Comparison of ENCODE assay signal across 1 cellular context in the genomic region with DNA sequence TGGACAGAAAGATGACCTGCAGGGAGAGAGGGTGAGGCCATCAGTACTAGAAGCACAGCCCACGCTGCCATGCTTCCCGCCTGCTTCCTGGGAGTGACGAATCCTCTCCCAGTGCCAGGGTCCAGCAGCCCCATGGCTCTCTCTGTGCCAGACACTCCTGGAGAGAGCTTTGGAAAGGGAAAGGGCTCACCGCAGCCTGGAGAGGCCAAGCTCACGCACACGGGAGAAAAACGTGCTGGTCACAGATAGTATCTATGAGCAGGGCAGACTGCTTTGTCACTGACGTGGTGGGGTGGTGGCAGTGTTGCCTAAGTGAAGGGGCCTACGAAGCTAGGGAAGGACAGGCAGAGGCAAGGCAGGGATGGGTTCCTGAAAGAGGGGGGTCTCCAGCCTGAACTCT.
A peak's percentile ranks its signal among the peaks of the same experiment; 100 is the strongest.
TF ChIP-seq lines count a peak whose summit lies in the region.

No MANE protein-coding gene starts in this region.

TF ChIP-seq in K562, 482 proteins besides CTCF, POLR2A, EP300 and RAD21 (continued from another document and continues in another):
- TF ChIP-seq, protein P1, sequence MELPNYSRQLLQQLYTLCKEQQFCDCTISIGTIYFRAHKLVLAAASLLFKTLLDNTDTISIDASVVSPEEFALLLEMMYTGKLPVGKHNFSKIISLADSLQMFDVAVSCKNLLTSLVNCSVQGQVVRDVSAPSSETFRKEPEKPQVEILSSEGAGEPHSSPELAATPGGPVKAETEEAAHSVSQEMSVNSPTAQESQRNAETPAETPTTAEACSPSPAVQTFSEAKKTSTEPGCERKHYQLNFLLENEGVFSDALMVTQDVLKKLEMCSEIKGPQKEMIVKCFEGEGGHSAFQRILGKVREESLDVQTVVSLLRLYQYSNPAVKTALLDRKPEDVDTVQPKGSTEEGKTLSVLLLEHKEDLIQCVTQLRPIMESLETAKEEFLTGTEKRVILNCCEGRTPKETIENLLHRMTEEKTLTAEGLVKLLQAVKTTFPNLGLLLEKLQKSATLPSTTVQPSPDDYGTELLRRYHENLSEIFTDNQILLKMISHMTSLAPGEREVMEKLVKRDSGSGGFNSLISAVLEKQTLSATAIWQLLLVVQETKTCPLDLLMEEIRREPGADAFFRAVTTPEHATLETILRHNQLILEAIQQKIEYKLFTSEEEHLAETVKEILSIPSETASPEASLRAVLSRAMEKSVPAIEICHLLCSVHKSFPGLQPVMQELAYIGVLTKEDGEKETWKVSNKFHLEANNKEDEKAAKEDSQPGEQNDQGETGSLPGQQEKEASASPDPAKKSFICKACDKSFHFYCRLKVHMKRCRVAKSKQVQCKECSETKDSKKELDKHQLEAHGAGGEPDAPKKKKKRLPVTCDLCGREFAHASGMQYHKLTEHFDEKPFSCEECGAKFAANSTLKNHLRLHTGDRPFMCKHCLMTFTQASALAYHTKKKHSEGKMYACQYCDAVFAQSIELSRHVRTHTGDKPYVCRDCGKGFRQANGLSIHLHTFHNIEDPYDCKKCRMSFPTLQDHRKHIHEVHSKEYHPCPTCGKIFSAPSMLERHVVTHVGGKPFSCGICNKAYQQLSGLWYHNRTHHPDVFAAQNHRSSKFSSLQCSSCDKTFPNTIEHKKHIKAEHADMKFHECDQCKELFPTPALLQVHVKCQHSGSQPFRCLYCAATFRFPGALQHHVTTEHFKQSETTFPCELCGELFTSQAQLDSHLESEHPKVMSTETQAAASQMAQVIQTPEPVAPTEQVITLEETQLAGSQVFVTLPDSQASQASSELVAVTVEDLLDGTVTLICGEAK (IDR thresholded peaks at IDR 0.05), result no peak
- TF ChIP-seq, protein P1 (CRISPR knock-in tag; IDR thresholded peaks at IDR 0.05), result no peak
- TF ChIP-seq TCFL5 (CRISPR knock-in tag; conservative IDR thresholded peaks at IDR 0.05) (no peak), RAD51 (IDR thresholded peaks at IDR 0.05; ENCODE audit: borderline replicate concordance, low read depth) (no peak), EWSR1 (IDR thresholded peaks at IDR 0.05; ENCODE audit: borderline replicate concordance, low read depth, partially characterized antibody) (no peak), RBM15 (IDR thresholded peaks at IDR 0.05; ENCODE audit: insufficient read depth, low read length) (no peak), CREM (IDR thresholded peaks at IDR 0.05; ENCODE audit: low read depth) (peak; percentile 81), CTBP1 (IDR thresholded peaks at IDR 0.05; ENCODE audit: borderline replicate concordance) (no peak), ATF1 (CRISPR knock-in tag; IDR thresholded peaks at IDR 0.05) (no peak), ATF1 (tag; IDR thresholded peaks at IDR 0.05) (peak; percentile 53), ZBTB8A (IDR thresholded peaks at IDR 0.05; ENCODE audit: partially characterized antibody) (no peak), PTBP1 (IDR thresholded peaks at IDR 0.05; ENCODE audit: low read depth, low read length) (no peak), ZNF24 (IDR thresholded peaks at IDR 0.05) (no peak), ZBTB1 (CRISPR knock-in tag; IDR thresholded peaks at IDR 0.05; ENCODE audit: borderline replicate concordance, low read depth) (no peak), FOXK1 (CRISPR knock-in tag; IDR thresholded peaks at IDR 0.05; ENCODE audit: borderline replicate concordance) (no peak), ATF7 (IDR thresholded peaks at IDR 0.05) (no peak), SMARCA5 (IDR thresholded peaks at IDR 0.05) (no peak), BCL6 (CRISPR knock-in tag; IDR thresholded peaks at IDR 0.05) (no peak), BHLHE40 (IDR thresholded peaks at IDR 0.05; ENCODE audit: low read length) (peak; percentile 97), HMGN3 (IDR thresholded peaks at IDR 0.05; ENCODE audit: borderline replicate concordance, extremely low read depth, insufficient read length, low read depth, low read length) (no peak), HMG20A (CRISPR knock-in tag; conservative IDR thresholded peaks at IDR 0.05) (no peak), KDM2B (CRISPR knock-in tag; IDR thresholded peaks at IDR 0.05) (no peak), SIRT6 (IDR thresholded peaks at IDR 0.05; ENCODE audit: low read depth, low read length) (no peak), DMBX1 (CRISPR knock-in tag; IDR thresholded peaks at IDR 0.05; ENCODE audit: borderline replicate concordance) (no peak), HSF4 (CRISPR knock-in tag; IDR thresholded peaks at IDR 0.05; ENCODE audit: borderline replicate concordance) (no peak), GABPB1 (CRISPR knock-in tag; IDR thresholded peaks at IDR 0.05) (no peak), JUND (IDR thresholded peaks at IDR 0.05; ENCODE audit: borderline replicate concordance, low read depth, low read length) (no peak), JUND (tag; IDR thresholded peaks at IDR 0.05; ENCODE audit: borderline replicate concordance, low read depth, low read length) (peak; percentile 29; the same call in 1 of the 3 replicates), MAFF (IDR thresholded peaks at IDR 0.05; ENCODE audit: low read length) (no peak), XRCC4 (IDR thresholded peaks at IDR 0.05; ENCODE audit: extremely low read depth, insufficient read depth, insufficient read length) (no peak), MAFG (tag; conservative IDR thresholded peaks at IDR 0.05) (no peak; the same call in 1 of the 2 replicates), HNRNPLL (IDR thresholded peaks at IDR 0.05; ENCODE audit: low read depth, low read length, poor library complexity, severe bottlenecking) (peak; percentile 60), DNMT1 (IDR thresholded peaks at IDR 0.05) (no peak), RBM34 (IDR thresholded peaks at IDR 0.05; ENCODE audit: borderline replicate concordance, insufficient read depth, low read length) (no peak)
- TF ChIP-seq, protein P2, sequence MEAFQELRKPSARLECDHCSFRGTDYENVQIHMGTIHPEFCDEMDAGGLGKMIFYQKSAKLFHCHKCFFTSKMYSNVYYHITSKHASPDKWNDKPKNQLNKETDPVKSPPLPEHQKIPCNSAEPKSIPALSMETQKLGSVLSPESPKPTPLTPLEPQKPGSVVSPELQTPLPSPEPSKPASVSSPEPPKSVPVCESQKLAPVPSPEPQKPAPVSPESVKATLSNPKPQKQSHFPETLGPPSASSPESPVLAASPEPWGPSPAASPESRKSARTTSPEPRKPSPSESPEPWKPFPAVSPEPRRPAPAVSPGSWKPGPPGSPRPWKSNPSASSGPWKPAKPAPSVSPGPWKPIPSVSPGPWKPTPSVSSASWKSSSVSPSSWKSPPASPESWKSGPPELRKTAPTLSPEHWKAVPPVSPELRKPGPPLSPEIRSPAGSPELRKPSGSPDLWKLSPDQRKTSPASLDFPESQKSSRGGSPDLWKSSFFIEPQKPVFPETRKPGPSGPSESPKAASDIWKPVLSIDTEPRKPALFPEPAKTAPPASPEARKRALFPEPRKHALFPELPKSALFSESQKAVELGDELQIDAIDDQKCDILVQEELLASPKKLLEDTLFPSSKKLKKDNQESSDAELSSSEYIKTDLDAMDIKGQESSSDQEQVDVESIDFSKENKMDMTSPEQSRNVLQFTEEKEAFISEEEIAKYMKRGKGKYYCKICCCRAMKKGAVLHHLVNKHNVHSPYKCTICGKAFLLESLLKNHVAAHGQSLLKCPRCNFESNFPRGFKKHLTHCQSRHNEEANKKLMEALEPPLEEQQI (IDR thresholded peaks at IDR 0.05), result no peak
- TF ChIP-seq, protein P3, sequence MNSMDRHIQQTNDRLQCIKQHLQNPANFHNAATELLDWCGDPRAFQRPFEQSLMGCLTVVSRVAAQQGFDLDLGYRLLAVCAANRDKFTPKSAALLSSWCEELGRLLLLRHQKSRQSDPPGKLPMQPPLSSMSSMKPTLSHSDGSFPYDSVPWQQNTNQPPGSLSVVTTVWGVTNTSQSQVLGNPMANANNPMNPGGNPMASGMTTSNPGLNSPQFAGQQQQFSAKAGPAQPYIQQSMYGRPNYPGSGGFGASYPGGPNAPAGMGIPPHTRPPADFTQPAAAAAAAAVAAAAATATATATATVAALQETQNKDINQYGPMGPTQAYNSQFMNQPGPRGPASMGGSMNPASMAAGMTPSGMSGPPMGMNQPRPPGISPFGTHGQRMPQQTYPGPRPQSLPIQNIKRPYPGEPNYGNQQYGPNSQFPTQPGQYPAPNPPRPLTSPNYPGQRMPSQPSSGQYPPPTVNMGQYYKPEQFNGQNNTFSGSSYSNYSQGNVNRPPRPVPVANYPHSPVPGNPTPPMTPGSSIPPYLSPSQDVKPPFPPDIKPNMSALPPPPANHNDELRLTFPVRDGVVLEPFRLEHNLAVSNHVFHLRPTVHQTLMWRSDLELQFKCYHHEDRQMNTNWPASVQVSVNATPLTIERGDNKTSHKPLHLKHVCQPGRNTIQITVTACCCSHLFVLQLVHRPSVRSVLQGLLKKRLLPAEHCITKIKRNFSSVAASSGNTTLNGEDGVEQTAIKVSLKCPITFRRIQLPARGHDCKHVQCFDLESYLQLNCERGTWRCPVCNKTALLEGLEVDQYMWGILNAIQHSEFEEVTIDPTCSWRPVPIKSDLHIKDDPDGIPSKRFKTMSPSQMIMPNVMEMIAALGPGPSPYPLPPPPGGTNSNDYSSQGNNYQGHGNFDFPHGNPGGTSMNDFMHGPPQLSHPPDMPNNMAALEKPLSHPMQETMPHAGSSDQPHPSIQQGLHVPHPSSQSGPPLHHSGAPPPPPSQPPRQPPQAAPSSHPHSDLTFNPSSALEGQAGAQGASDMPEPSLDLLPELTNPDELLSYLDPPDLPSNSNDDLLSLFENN (IDR thresholded peaks at IDR 0.05; ENCODE audit: low read depth in 2 of 2, low read length in 2 of 2), result no peak
- TF ChIP-seq, protein P4, sequence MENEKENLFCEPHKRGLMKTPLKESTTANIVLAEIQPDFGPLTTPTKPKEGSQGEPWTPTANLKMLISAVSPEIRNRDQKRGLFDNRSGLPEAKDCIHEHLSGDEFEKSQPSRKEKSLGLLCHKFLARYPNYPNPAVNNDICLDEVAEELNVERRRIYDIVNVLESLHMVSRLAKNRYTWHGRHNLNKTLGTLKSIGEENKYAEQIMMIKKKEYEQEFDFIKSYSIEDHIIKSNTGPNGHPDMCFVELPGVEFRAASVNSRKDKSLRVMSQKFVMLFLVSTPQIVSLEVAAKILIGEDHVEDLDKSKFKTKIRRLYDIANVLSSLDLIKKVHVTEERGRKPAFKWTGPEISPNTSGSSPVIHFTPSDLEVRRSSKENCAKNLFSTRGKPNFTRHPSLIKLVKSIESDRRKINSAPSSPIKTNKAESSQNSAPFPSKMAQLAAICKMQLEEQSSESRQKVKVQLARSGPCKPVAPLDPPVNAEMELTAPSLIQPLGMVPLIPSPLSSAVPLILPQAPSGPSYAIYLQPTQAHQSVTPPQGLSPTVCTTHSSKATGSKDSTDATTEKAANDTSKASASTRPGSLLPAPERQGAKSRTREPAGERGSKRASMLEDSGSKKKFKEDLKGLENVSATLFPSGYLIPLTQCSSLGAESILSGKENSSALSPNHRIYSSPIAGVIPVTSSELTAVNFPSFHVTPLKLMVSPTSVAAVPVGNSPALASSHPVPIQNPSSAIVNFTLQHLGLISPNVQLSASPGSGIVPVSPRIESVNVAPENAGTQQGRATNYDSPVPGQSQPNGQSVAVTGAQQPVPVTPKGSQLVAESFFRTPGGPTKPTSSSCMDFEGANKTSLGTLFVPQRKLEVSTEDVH (IDR thresholded peaks at IDR 0.05; ENCODE audit: low read depth, partially characterized antibody), result peak; percentile 46
- TF ChIP-seq, protein P5, sequence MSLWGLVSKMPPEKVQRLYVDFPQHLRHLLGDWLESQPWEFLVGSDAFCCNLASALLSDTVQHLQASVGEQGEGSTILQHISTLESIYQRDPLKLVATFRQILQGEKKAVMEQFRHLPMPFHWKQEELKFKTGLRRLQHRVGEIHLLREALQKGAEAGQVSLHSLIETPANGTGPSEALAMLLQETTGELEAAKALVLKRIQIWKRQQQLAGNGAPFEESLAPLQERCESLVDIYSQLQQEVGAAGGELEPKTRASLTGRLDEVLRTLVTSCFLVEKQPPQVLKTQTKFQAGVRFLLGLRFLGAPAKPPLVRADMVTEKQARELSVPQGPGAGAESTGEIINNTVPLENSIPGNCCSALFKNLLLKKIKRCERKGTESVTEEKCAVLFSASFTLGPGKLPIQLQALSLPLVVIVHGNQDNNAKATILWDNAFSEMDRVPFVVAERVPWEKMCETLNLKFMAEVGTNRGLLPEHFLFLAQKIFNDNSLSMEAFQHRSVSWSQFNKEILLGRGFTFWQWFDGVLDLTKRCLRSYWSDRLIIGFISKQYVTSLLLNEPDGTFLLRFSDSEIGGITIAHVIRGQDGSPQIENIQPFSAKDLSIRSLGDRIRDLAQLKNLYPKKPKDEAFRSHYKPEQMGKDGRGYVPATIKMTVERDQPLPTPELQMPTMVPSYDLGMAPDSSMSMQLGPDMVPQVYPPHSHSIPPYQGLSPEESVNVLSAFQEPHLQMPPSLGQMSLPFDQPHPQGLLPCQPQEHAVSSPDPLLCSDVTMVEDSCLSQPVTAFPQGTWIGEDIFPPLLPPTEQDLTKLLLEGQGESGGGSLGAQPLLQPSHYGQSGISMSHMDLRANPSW (CRISPR knock-in tag; IDR thresholded peaks at IDR 0.05), result no peak
- TF ChIP-seq, protein P6, sequence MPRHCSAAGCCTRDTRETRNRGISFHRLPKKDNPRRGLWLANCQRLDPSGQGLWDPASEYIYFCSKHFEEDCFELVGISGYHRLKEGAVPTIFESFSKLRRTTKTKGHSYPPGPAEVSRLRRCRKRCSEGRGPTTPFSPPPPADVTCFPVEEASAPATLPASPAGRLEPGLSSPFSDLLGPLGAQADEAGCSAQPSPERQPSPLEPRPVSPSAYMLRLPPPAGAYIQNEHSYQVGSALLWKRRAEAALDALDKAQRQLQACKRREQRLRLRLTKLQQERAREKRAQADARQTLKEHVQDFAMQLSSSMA (CRISPR knock-in tag; IDR thresholded peaks at IDR 0.05), result no peak
